1 cellular context compared by ENCODE assay signal in the genomic region with DNA sequence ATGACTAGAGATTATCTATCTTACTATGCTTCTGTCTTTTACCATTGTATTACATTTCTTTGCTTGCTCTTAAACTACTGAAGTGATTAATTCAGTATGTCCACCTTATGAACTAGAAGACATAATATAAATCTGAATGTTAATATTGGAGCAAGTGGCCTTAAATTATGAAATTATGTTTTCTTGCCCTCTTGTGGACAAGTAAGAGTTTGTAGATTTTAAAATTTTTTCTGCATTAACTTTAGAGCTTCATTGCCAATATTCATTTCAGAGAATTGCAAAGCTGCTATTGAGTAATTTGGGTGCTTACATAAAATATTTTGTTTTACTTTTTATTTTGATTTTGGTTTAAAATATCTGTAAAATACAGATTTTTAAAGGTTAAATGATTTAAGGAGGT.
TF ChIP-seq lines count a peak whose summit lies in the region.

No MANE protein-coding gene starts in this region.

TF ChIP-seq in GM23338, 12 proteins besides CTCF, POLR2A, EP300 and RAD21 (continued from another document):
- TF ChIP-seq, protein P1, sequence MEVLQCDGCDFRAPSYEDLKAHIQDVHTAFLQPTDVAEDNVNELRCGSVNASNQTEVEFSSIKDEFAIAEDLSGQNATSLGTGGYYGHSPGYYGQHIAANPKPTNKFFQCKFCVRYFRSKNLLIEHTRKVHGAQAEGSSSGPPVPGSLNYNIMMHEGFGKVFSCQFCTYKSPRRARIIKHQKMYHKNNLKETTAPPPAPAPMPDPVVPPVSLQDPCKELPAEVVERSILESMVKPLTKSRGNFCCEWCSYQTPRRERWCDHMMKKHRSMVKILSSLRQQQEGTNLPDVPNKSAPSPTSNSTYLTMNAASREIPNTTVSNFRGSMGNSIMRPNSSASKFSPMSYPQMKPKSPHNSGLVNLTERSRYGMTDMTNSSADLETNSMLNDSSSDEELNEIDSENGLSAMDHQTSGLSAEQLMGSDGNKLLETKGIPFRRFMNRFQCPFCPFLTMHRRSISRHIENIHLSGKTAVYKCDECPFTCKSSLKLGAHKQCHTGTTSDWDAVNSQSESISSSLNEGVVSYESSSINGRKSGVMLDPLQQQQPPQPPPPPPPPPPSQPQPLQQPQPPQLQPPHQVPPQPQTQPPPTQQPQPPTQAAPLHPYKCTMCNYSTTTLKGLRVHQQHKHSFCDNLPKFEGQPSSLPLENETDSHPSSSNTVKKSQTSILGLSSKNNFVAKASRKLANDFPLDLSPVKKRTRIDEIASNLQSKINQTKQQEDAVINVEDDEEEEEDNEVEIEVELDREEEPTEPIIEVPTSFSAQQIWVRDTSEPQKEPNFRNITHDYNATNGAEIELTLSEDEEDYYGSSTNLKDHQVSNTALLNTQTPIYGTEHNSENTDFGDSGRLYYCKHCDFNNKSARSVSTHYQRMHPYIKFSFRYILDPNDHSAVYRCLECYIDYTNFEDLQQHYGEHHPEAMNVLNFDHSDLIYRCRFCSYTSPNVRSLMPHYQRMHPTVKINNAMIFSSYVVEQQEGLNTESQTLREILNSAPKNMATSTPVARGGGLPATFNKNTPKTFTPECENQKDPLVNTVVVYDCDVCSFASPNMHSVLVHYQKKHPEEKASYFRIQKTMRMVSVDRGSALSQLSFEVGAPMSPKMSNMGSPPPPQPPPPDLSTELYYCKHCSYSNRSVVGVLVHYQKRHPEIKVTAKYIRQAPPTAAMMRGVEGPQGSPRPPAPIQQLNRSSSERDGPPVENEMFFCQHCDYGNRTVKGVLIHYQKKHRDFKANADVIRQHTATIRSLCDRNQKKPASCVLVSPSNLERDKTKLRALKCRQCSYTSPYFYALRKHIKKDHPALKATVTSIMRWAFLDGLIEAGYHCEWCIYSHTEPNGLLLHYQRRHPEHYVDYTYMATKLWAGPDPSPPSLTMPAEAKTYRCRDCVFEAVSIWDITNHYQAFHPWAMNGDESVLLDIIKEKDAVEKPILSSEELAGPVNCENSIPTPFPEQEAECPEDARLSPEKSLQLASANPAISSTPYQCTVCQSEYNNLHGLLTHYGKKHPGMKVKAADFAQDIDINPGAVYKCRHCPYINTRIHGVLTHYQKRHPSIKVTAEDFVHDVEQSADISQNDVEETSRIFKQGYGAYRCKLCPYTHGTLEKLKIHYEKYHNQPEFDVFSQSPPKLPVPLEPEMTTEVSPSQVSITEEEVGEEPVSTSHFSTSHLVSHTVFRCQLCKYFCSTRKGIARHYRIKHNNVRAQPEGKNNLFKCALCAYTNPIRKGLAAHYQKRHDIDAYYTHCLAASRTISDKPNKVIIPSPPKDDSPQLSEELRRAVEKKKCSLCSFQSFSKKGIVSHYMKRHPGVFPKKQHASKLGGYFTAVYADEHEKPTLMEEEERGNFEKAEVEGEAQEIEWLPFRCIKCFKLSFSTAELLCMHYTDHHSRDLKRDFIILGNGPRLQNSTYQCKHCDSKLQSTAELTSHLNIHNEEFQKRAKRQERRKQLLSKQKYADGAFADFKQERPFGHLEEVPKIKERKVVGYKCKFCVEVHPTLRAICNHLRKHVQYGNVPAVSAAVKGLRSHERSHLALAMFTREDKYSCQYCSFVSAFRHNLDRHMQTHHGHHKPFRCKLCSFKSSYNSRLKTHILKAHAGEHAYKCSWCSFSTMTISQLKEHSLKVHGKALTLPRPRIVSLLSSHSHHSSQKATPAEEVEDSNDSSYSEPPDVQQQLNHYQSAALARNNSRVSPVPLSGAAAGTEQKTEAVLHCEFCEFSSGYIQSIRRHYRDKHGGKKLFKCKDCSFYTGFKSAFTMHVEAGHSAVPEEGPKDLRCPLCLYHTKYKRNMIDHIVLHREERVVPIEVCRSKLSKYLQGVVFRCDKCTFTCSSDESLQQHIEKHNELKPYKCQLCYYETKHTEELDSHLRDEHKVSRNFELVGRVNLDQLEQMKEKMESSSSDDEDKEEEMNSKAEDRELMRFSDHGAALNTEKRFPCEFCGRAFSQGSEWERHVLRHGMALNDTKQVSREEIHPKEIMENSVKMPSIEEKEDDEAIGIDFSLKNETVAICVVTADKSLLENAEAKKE (CRISPR knock-in tag; IDR thresholded peaks at IDR 0.05) = no peak
- TF ChIP-seq ZNF331 (CRISPR knock-in tag; IDR thresholded peaks at IDR 0.05; ENCODE audit: low read depth) = no peak
